ENCODE assay signal across 9 cellular contexts in the genomic region with DNA sequence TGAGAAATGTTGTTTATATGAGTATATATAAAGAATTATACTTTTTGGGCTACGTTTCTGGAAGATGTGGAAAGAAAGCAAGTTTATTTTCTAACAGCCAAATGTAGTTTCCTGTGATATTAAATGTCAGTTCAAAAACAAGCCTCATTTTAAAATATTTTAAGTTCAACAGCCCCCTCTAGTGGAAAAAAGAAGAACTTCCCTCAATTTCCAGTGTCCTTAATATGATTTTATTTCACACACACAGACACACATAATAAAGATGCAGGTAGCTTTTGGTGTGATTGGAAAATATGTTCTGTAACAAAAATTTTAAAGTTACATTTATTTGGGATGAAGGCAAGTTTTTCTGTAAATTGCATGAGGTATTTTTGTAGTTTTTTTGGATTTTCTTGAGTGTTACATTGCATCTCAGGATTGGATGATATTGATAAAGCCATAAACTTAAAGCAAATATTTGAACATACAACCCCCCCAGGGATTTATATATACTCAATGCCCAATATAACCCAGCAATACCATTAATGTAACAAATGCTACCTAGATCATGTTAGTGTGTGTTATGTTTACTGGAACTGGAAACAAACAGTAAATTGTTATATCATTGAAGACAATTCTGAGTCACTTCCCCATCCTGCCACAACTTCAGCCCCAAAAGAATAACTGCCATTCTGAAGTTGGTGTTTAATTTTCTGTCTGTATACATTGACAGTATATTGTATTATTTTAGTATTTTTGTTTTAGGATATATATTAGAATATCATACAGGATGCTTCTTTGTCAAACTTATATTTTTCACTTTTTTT. TPM values are rescaled to one million over a fixed set of nuclear protein-coding genes. Genes with fewer than 3 reads are reported as not detected.
A peak's percentile ranks its signal among the peaks of the same experiment; 100 is the strongest.
DNase-seq lines count a peak whose midpoint lies in the region; ATAC-seq and TF ChIP-seq lines count a peak whose summit lies in the region.
"Had no signal": no experiment of that assay in that cellular context is flagged by ENCODE, and none has a peak within 500 bp of the region (broad histone marks: within the 10 kb centered on the region; RNA-seq: fewer than 3 reads in every experiment).

No MANE protein-coding gene starts in this region.

- ATAC-seq in Right ventricle myocardium inferior (no peak), Panc1 (no peak), HG03457 (IDR thresholded peaks at IDR 0.05; ENCODE audit: unreplicated experiment) (no peak)

- H3K4me3 Mint-ChIP-seq in endothelial cell (ENCODE audit: unreplicated experiment) (no peak overlapping the region), neural progenitor cell (no peak overlapping the region)
- H3K4me3 Mint-ChIP-seq: activated naive CD8-positive, alpha-beta T cell had no signal

- no peaks in the 10 kb centered on the region for H3K79me2 ChIP-seq in neural progenitor cell (ENCODE audit: low read depth)

- CTCF ChIA-PET in Panc1 (lab: Charles Lee), result interaction anchor here (1.2 kb wide), 1 partner anchor 55 kb away, joined by 4 read pairs; the partner anchor contains the start of gene CCDC171

- TF ChIP-seq EP300 in Ishikawa (IDR thresholded peaks at IDR 0.05; ENCODE audit: borderline replicate concordance), result no peak

- H3K4me1 ChIP-seq in cardiac muscle cell (ENCODE audit: low read depth) (no peaks in the 10 kb centered on the region), Panc1 (ENCODE audit: control insufficient read depth, insufficient read depth, low read length) (no peaks in the 10 kb centered on the region), neural progenitor cell (no peaks in the 10 kb centered on the region)

- H3K36me3 Mint-ChIP-seq in endothelial cell (ENCODE audit: low read depth, unreplicated experiment) (peaks cover 3% of the 10 kb centered on the region), neural progenitor cell (no peaks in the 10 kb centered on the region)
- H3K36me3 Mint-ChIP-seq: activated naive CD8-positive, alpha-beta T cell had no signal

- H3K9me3 Mint-ChIP-seq in endothelial cell (ENCODE audit: unreplicated experiment) (no peaks in the 10 kb centered on the region), neural progenitor cell (no peaks in the 10 kb centered on the region)

- no peak overlapping the region for H3K9ac ChIP-seq in neural progenitor cell

- no peak overlapping the region for H3K4me2 ChIP-seq in neural progenitor cell

- no peaks in the 10 kb centered on the region for H4K20me1 ChIP-seq in neural progenitor cell (ENCODE audit: low read depth)

- no TSS peak for BruUV-seq in Panc1 (replicated peaks; lab: Mats Ljungman, UMichigan)

- H3K4me1 Mint-ChIP-seq in endothelial cell (ENCODE audit: unreplicated experiment), result no peaks in the 10 kb centered on the region
- no peaks in the 10 kb centered on the region for H3K4me1 Mint-ChIP-seq in neural progenitor cell

- intact Hi-C loops in Right ventricle myocardium inferior (cut with DNase I), result loop anchor here (2.0 to 5.0 kb wide), 2 partner anchors 330 to 396 kb away; no protein-coding TSS in a partner anchor
- intact Hi-C loops in Panc1 (cut with micrococcal nuclease; ENCODE audit: unreplicated experiment), result loop anchor here (5.0 kb wide), 1 partner anchor 125 kb away; no protein-coding TSS in a partner anchor

- H3K9me3 ChIP-seq in cardiac muscle cell (ENCODE audit: low read depth), result no peaks in the 10 kb centered on the region
- no peaks in the 10 kb centered on the region for H3K9me3 ChIP-seq in Panc1 (ENCODE audit: control insufficient read depth, insufficient read depth, low read depth, low read length)
- no peaks in the 10 kb centered on the region for H3K9me3 ChIP-seq in neural progenitor cell (ENCODE audit: low read depth)

- H3K27ac ChIP-seq in cardiac muscle cell, result no peak overlapping the region
- H3K27ac ChIP-seq in Panc1 (ENCODE audit: low read length), result no peak overlapping the region
- H3K27ac ChIP-seq in neural progenitor cell, result no peak overlapping the region

- no peak overlapping the region for H2AFZ ChIP-seq in neural progenitor cell (replicated peaks)

- H3K4me3 ChIP-seq in cardiac muscle cell, result no peak overlapping the region
- no peak overlapping the region for H3K4me3 ChIP-seq in Panc1 (ENCODE audit: low read depth in 2 of 2, low read length in 2 of 2)
- H3K4me3 ChIP-seq in neural progenitor cell, result no peak overlapping the region

- H3K27me3 Mint-ChIP-seq in endothelial cell (ENCODE audit: unreplicated experiment) (no peaks in the 10 kb centered on the region), neural progenitor cell (ENCODE audit: insufficient read depth, low read depth) (no peaks in the 10 kb centered on the region)
- H3K27me3 Mint-ChIP-seq: activated naive CD8-positive, alpha-beta T cell had no signal

- no peaks in the 10 kb centered on the region for H3F3A ChIP-seq in neural progenitor cell (ENCODE audit: low read depth)

- TF ChIP-seq RAD21 in Ishikawa (IDR thresholded peaks at IDR 0.05; ENCODE audit: low read depth), result peak; percentile 60

- peak; percentile 51 to 54 for DNase-seq in cardiac muscle cell (ENCODE audit: low read depth in 1 of 2, low spot score in 1 of 2)
- DNase-seq in Right ventricle myocardium inferior (ENCODE audit: missing footprints), result no peak
- no peak for DNase-seq in Panc1 (ENCODE audit: low read depth, low spot score)
- DNase-seq in endothelial cell (ENCODE audit: low spot score), result peak; percentile 11
- DNase-seq in neural progenitor cell (ENCODE audit: low spot score), result peak; percentile 30
- no peak for DNase-seq in NK-92 (lab: John Stamatoyannopoulos, UW; ENCODE audit: unreplicated experiment)

- TF ChIP-seq CTCF in cardiac muscle cell (IDR thresholded peaks at IDR 0.05; ENCODE audit: low read depth, low read length) (peak; percentile 55), Panc1 (IDR thresholded peaks at IDR 0.05) (peak; percentile 32; the same call in 1 of the 2 replicates), endothelial cell (IDR thresholded peaks at IDR 0.05; ENCODE audit: unreplicated experiment) (peak; percentile 96), neural progenitor cell (IDR thresholded peaks at IDR 0.05) (peak; percentile 82)

- POLR2A ChIA-PET in Panc1 (lab: Charles Lee), result no interaction called here

- H3K27ac Mint-ChIP-seq in endothelial cell (ENCODE audit: unreplicated experiment) (no peak overlapping the region), neural progenitor cell (no peak overlapping the region)
- H3K27ac Mint-ChIP-seq: activated naive CD8-positive, alpha-beta T cell had no signal

- H3K36me3 ChIP-seq in cardiac muscle cell (no peaks in the 10 kb centered on the region), Panc1 (ENCODE audit: control insufficient read depth, insufficient read depth, low read length) (no peaks in the 10 kb centered on the region), neural progenitor cell (no peaks in the 10 kb centered on the region)

- in situ Hi-C loops in Panc1 (cut with HindIII; ENCODE audit: low pct_unique_long_range_greater_than_20kb, low sequenced_read_pairs), result no loop called here

- no peaks in the 10 kb centered on the region for H3K27me3 ChIP-seq in cardiac muscle cell
- no peaks in the 10 kb centered on the region for H3K27me3 ChIP-seq in Panc1 (ENCODE audit: control insufficient read depth, insufficient read depth, low read length)
- no peaks in the 10 kb centered on the region for H3K27me3 ChIP-seq in neural progenitor cell

TF ChIP-seq in Ishikawa, 13 proteins besides CTCF, POLR2A, EP300 and RAD21 (continues in another document):
- TF ChIP-seq, protein P1, sequence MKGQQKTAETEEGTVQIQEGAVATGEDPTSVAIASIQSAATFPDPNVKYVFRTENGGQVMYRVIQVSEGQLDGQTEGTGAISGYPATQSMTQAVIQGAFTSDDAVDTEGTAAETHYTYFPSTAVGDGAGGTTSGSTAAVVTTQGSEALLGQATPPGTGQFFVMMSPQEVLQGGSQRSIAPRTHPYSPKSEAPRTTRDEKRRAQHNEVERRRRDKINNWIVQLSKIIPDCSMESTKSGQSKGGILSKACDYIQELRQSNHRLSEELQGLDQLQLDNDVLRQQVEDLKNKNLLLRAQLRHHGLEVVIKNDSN (IDR thresholded peaks at IDR 0.05), result no peak
- TF ChIP-seq, protein P2, sequence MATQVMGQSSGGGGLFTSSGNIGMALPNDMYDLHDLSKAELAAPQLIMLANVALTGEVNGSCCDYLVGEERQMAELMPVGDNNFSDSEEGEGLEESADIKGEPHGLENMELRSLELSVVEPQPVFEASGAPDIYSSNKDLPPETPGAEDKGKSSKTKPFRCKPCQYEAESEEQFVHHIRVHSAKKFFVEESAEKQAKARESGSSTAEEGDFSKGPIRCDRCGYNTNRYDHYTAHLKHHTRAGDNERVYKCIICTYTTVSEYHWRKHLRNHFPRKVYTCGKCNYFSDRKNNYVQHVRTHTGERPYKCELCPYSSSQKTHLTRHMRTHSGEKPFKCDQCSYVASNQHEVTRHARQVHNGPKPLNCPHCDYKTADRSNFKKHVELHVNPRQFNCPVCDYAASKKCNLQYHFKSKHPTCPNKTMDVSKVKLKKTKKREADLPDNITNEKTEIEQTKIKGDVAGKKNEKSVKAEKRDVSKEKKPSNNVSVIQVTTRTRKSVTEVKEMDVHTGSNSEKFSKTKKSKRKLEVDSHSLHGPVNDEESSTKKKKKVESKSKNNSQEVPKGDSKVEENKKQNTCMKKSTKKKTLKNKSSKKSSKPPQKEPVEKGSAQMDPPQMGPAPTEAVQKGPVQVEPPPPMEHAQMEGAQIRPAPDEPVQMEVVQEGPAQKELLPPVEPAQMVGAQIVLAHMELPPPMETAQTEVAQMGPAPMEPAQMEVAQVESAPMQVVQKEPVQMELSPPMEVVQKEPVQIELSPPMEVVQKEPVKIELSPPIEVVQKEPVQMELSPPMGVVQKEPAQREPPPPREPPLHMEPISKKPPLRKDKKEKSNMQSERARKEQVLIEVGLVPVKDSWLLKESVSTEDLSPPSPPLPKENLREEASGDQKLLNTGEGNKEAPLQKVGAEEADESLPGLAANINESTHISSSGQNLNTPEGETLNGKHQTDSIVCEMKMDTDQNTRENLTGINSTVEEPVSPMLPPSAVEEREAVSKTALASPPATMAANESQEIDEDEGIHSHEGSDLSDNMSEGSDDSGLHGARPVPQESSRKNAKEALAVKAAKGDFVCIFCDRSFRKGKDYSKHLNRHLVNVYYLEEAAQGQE (IDR thresholded peaks at IDR 0.05; ENCODE audit: low read depth), result no peak
- TF ChIP-seq CEBPB (IDR thresholded peaks at IDR 0.05), result no peak
- no peak for TF ChIP-seq FOXM1 (IDR thresholded peaks at IDR 0.05; ENCODE audit: borderline replicate concordance, low read depth)
- no peak for TF ChIP-seq TAF1 (IDR thresholded peaks at IDR 0.05; ENCODE audit: low read depth)
- no peak for TF ChIP-seq CREB1 (IDR thresholded peaks at IDR 0.05; ENCODE audit: low read depth)
- no peak for TF ChIP-seq ZBTB7A (IDR thresholded peaks at IDR 0.05; ENCODE audit: low read depth)
- no peak for TF ChIP-seq YY1 (IDR thresholded peaks at IDR 0.05; ENCODE audit: low read depth)
- no peak for TF ChIP-seq TCF12 (IDR thresholded peaks at IDR 0.05; ENCODE audit: low read depth)
- no peak for TF ChIP-seq TEAD4 (IDR thresholded peaks at IDR 0.05)

RNA-seq across cellular contexts. Expression of gene CCDC171, which starts 54.0 kb away (rescaled TPM):
- total RNA-seq in cardiac muscle cell, result 2.9 and 4.5 TPM in 2 replicates
- 2.5 and 2.8 TPM in 2 replicates for polyA plus RNA-seq in cardiac muscle cell
- 1.6 TPM for total RNA-seq in Right ventricle myocardium inferior
- 1.5 TPM for total RNA-seq in Panc1 (2021; ENCODE audit: unreplicated experiment)
- polyA plus RNA-seq in Panc1 (2012; ENCODE audit: insufficient read length), result 0.61 TPM
- total RNA-seq in endothelial cell (ENCODE audit: unreplicated experiment), result 6.5 TPM
- total RNA-seq in neural progenitor cell (ENCODE audit: low replicate concordance), result 6.1 and 9.3 TPM in 2 replicates

Comparison
In these comparisons a context has a peak if more than half of its experiments do, and no peak if none do; other contexts are left out.
1. DNase-seq: peak in cardiac muscle cell (2 of 2), endothelial cell (single experiment) and neural progenitor cell (single experiment); none in Right ventricle myocardium inferior (single experiment), Panc1 (single experiment) and NK-92 (single experiment).
2. CTCF ChIP-seq: peak in every context shown above with its lines; median percentile 96 in endothelial cell; 82 in neural progenitor cell; 55 in cardiac muscle cell; 32 in Panc1.